ENCODE assay signal across 10 cellular contexts in genomic region chr13:98510156-98510509, GRCh38.
DNase-seq lines count a peak whose midpoint lies in the region; ATAC-seq, FAIRE-seq and TF ChIP-seq lines count a peak whose summit lies in the region.
"Had no signal": no experiment of that assay in that cellular context is flagged by ENCODE, and none has a peak within 500 bp of the region (broad histone marks: within the 10 kb centered on the region; RNA-seq: fewer than 3 reads in every experiment).

No MANE protein-coding gene starts in this region.

- POLR2A ChIA-PET in K562 (lab: Yijun Ruan, JAX) = interaction anchor here (0.9 to 1.1 kb wide), 4 partner anchors 10 to 62 kb away, joined by 4 to 5 read pairs (median 4); no protein-coding TSS in a partner anchor
- POLR2A ChIA-PET in naive thymus-derived CD4-positive, alpha-beta T cell (lab: Charles Lee) = no interaction called here

- no peak for DNase-seq in stimulated activated naive CD8-positive, alpha-beta T cell treated with anti-CD3 and anti-CD28 coated beads, Interleukin-15, Interleukin-2, amounts not matched to agents 100 U/mL and 50 U/mL, for 24 hours
- no peak for DNase-seq in K562 (ENCODE audit: extremely low read depth in 1 of 4, low spot score in 3 of 4)
- DNase-seq in naive thymus-derived CD4-positive, alpha-beta T cell = no peak
- no peak for DNase-seq in urothelium cell line (ENCODE audit: low spot score)
- no peak for DNase-seq in caudate nucleus (lab: John Stamatoyannopoulos, UW)
- DNase-seq: NCI-H1930 had no signal

- BruUV-seq in K562 (replicated peaks; lab: Mats Ljungman, UMichigan) = no TSS peak

- peaks cover 20 to 58% of the 10 kb centered on the region in 2 experiments; a peak in 4 of 5 replicates for H3K4me1 ChIP-seq in K562 (replicated peaks in 1 of 2; ENCODE audit: control insufficient read depth in 2 of 2, insufficient read depth in 2 of 2, low read length in 2 of 2)
- H3K4me1 ChIP-seq in naive thymus-derived CD4-positive, alpha-beta T cell (ENCODE audit: control insufficient read depth in 2 of 2, insufficient read depth in 2 of 2, low read length in 2 of 2) = peaks cover 26 to 32% of the 10 kb centered on the region in 2 donors

- H3K27ac ChIP-seq in K562 (ENCODE audit: extremely low read depth, low read depth, low read length) (peak overlapping the region; percentile 95), caudate nucleus (ENCODE audit: low read depth, low read length) (no peak overlapping the region)
- H3K27ac ChIP-seq in naive thymus-derived CD4-positive, alpha-beta T cell (ENCODE audit: low read depth, low read length) = no peak overlapping the region

- peaks cover 99% of the 10 kb centered on the region for H3K4me1 Mint-ChIP-seq in stimulated activated naive CD8-positive, alpha-beta T cell treated with anti-CD3 and anti-CD28 coated beads, Interleukin-15, Interleukin-2, amounts not matched to agents 100 ng/mL and 50 ng/mL, for 24 hours (ENCODE audit: low read depth)
- peaks cover 61 to 99% (median 96%) of the 10 kb centered on the region in 7 donors for H3K4me1 Mint-ChIP-seq in naive thymus-derived CD4-positive, alpha-beta T cell

- TF ChIP-seq POLR2A in K562 (conservative IDR thresholded peaks at IDR 0.05) = no peak

- H4K20me1 ChIP-seq in K562 (replicated peaks; ENCODE audit: control insufficient read depth, insufficient read depth, low read length) = no peaks in the 10 kb centered on the region; the same call in 1 of the 2 replicates

- H3K4me2 ChIP-seq in K562 (ENCODE audit: insufficient read depth, low read length) = peak overlapping the region; percentile 73

- no peak for ATAC-seq in stimulated activated naive CD8-positive, alpha-beta T cell treated with anti-CD3 and anti-CD28 coated beads, Interleukin-15, Interleukin-2, amounts not matched to agents 100 U/mL and 50 U/mL, for 24 hours
- ATAC-seq in K562 (no peak), HG03457 (IDR thresholded peaks at IDR 0.05; ENCODE audit: unreplicated experiment) (no peak), GM19452 (IDR thresholded peaks at IDR 0.05; ENCODE audit: unreplicated experiment) (no peak)
- ATAC-seq in naive thymus-derived CD4-positive, alpha-beta T cell = no peak

- no peaks in the 10 kb centered on the region for H3K9me3 ChIP-seq in K562 (replicated peaks; ENCODE audit: control insufficient read depth, insufficient read depth, low read depth, low read length)
- H3K9me3 ChIP-seq in naive thymus-derived CD4-positive, alpha-beta T cell (ENCODE audit: control insufficient read depth in 2 of 3, low read length in 3 of 3) = no peaks in the 10 kb centered on the region

- H3K27me3 Mint-ChIP-seq in stimulated activated naive CD8-positive, alpha-beta T cell treated with anti-CD3 and anti-CD28 coated beads, Interleukin-15, Interleukin-2, amounts not matched to agents 100 ng/mL and 50 ng/mL, for 24 hours = no peaks in the 10 kb centered on the region
- no peaks in the 10 kb centered on the region for H3K27me3 Mint-ChIP-seq in naive thymus-derived CD4-positive, alpha-beta T cell

- CTCF ChIA-PET in K562 (lab: Yijun Ruan, JAX; ENCODE audit: low intra/inter-chr PET ratio) = no interaction called here
- CTCF ChIA-PET in naive thymus-derived CD4-positive, alpha-beta T cell (lab: Charles Lee) = no interaction called here

- H3K36me3 Mint-ChIP-seq in stimulated activated naive CD8-positive, alpha-beta T cell treated with anti-CD3 and anti-CD28 coated beads, Interleukin-15, Interleukin-2, amounts not matched to agents 100 ng/mL and 50 ng/mL, for 24 hours (ENCODE audit: low read depth) = peaks cover 68% of the 10 kb centered on the region
- peaks cover 4 to 18% (median 9%) of the 10 kb centered on the region in 5 donors for H3K36me3 Mint-ChIP-seq in naive thymus-derived CD4-positive, alpha-beta T cell

- H3K79me2 ChIP-seq in K562 (ENCODE audit: control insufficient read depth, insufficient read depth, low read length) = peaks cover 82% of the 10 kb centered on the region

- FAIRE-seq in K562 (lab: Jason Lieb, UNC) (no peak), urothelium cell line (lab: Jason Lieb, UNC) (no peak)
- FAIRE-seq: GM12892 had no signal

- intact Hi-C loops in K562 (cut with micrococcal nuclease) = no loop called here
- intact Hi-C loops in naive thymus-derived CD4-positive, alpha-beta T cell (cut with micrococcal nuclease) = no loop called here

- H3K4me3 ChIP-seq in K562 = peak overlapping the region; percentile 16; the same call in 1 of the 2 replicates
- no peak overlapping the region for H3K4me3 ChIP-seq in naive thymus-derived CD4-positive, alpha-beta T cell (ENCODE audit: low read length)

- peak overlapping the region in 1 of 2 experiments; percentile 76; a peak in 3 of 4 replicates for H3K9ac ChIP-seq in K562 (ENCODE audit: insufficient read depth in 1 of 2, low read depth in 2 of 2, low read length in 2 of 2)

- no peak for TF ChIP-seq CTCF in K562 (IDR thresholded peaks at IDR 0.05 in 2 of 3, conservative IDR thresholded peaks at IDR 0.05 in 1 of 3; ENCODE audit: insufficient read depth in 2 of 3, low read depth in 1 of 3, low read length in 3 of 3)

- TF ChIP-seq RAD21 in K562 (CRISPR knock-in tag; conservative IDR thresholded peaks at IDR 0.05 in 1 of 2, IDR thresholded peaks at IDR 0.05 in 1 of 2) = no peak

- H3K4me3 Mint-ChIP-seq in stimulated activated naive CD8-positive, alpha-beta T cell treated with anti-CD3 and anti-CD28 coated beads, Interleukin-15, Interleukin-2, amounts not matched to agents 100 ng/mL and 50 ng/mL, for 24 hours = peak overlapping the region; percentile 49
- H3K4me3 Mint-ChIP-seq in naive thymus-derived CD4-positive, alpha-beta T cell = peak overlapping the region in 8 of 10 donors; percentile 10 to 70 (median 33)

- in situ Hi-C loops in K562 (cut with MboI) = no loop called here

- peaks cover 9% of the 10 kb centered on the region for H3K9me1 ChIP-seq in K562 (ENCODE audit: control insufficient read depth, insufficient read depth, low read length)

- peak overlapping the region; percentile 64 for H2AFZ ChIP-seq in K562 (ENCODE audit: low read depth, low read length)

- 39% methylated on average over 7 of the region's 7 CpGs for WGBS in K562 (ENCODE audit: insufficient coverage, low coverage, missing lambda C conversion rate)

- H3K36me3 ChIP-seq in K562 (ENCODE audit: control insufficient read depth, insufficient read depth, low read length) = peaks cover 16% of the 10 kb centered on the region; the same call in 2 of the 3 replicates
- H3K36me3 ChIP-seq in naive thymus-derived CD4-positive, alpha-beta T cell (ENCODE audit: control insufficient read depth in 2 of 3, insufficient read depth in 3 of 3, low read length in 3 of 3) = peaks cover 0 to 15% (median 0%) of the 10 kb centered on the region in 3 experiments

- no peak for TF ChIP-seq EP300 in K562 (IDR thresholded peaks at IDR 0.05; ENCODE audit: low read length)

- H3K27ac Mint-ChIP-seq in stimulated activated naive CD8-positive, alpha-beta T cell treated with anti-CD3 and anti-CD28 coated beads, Interleukin-15, Interleukin-2, amounts not matched to agents 100 ng/mL and 50 ng/mL, for 24 hours = peak overlapping the region; percentile 88
- H3K27ac Mint-ChIP-seq in naive thymus-derived CD4-positive, alpha-beta T cell = peak overlapping the region in 8 of 9 donors; percentile 18 to 79 (median 51)

- H3K27me3 ChIP-seq in K562 (ENCODE audit: control insufficient read depth in 2 of 2, insufficient read depth in 2 of 2, low read length in 2 of 2) = no peaks in the 10 kb centered on the region
- H3K27me3 ChIP-seq in naive thymus-derived CD4-positive, alpha-beta T cell (ENCODE audit: control insufficient read depth in 2 of 2, insufficient read depth in 2 of 2, low read length in 2 of 2) = no peaks in the 10 kb centered on the region

- H3K9me3 Mint-ChIP-seq in stimulated activated naive CD8-positive, alpha-beta T cell treated with anti-CD3 and anti-CD28 coated beads, Interleukin-15, Interleukin-2, amounts not matched to agents 100 ng/mL and 50 ng/mL, for 24 hours = no peaks in the 10 kb centered on the region
- H3K9me3 Mint-ChIP-seq in naive thymus-derived CD4-positive, alpha-beta T cell = no peaks in the 10 kb centered on the region

TF ChIP-seq in K562, 482 proteins besides CTCF, POLR2A, EP300 and RAD21:
- TF ChIP-seq ZBTB7A (IDR thresholded peaks at IDR 0.05; ENCODE audit: borderline replicate concordance, control insufficient read depth, low read depth, low read length) (no peak), DPF2 (IDR thresholded peaks at IDR 0.05) (peak; percentile 19)
